In genomic region chr17:11950771-11951519, GRCh38 we compare ENCODE assay signal across 18 cellular contexts.
"Had no signal": no experiment of that assay in that cellular context is flagged by ENCODE, and none has a peak within 500 bp of the region (broad histone marks: within the 10 kb centered on the region; RNA-seq: fewer than 3 reads in every experiment).

No MANE protein-coding gene starts in this region.

- ATAC-seq: activated CD8-positive, alpha-beta memory T cell treated with anti-CD3 and anti-CD28 coated beads, Interleukin-2, amount 10 ng/mL, durations not matched to agents 7 days and 5 days; activated naive CD4-positive, alpha-beta T cell treated with anti-CD3 and anti-CD28 coated beads, Interleukin-2, amount 50 U/mL, for 72 hours; lower lobe of right lung had no signal

- H3K4me3 ChIP-seq: dorsolateral prefrontal cortex, esophagus muscularis mucosa, lower lobe of right lung, spleen had no signal

- H3K36me3 ChIP-seq: esophagus muscularis mucosa, lower lobe of right lung had no signal

- H3K4me1 Mint-ChIP-seq: activated CD8-positive, alpha-beta memory T cell treated with anti-CD3 and anti-CD28 coated beads, Interleukin-2, amount 10 ng/mL, durations not matched to agents 7 days and 5 days; naive B cell had no signal

- DNase-seq: activated CD4-positive, alpha-beta T cell treated with anti-CD3 and anti-CD28 coated beads for 1 hour; activated CD4-positive, alpha-beta T cell treated with anti-CD3 and anti-CD28 coated beads, Interleukin-2, amount 50 U/mL, for 48 hours; activated CD8-positive, alpha-beta memory T cell treated with anti-CD3 and anti-CD28 coated beads, Interleukin-2, amount 10 ng/mL, durations not matched to agents 7 days and 5 days; activated effector memory CD4-positive, alpha-beta T cell treated with Interleukin-2 at 50 U/mL for 16 hours; activated T-cell treated with anti-CD3 and anti-CD28 coated beads, Interleukin-2, amount 50 U/mL, for 24 hours; amygdala; dorsolateral prefrontal cortex; hypothalamus; lower lobe of right lung; midbrain; naive B cell; spleen; stimulated activated CD4-positive, alpha-beta T cell treated with anti-CD3 and anti-CD28 coated beads, Interleukin-1b, Interleukin-23, amount 100 ng/mL, for 48 hours; stimulated activated naive CD4-positive, alpha-beta T cell; SW 1271; trophoblast cell had no signal

- H3K27me3 Mint-ChIP-seq: activated CD8-positive, alpha-beta memory T cell treated with anti-CD3 and anti-CD28 coated beads, Interleukin-2, amount 10 ng/mL, durations not matched to agents 7 days and 5 days; activated T-cell treated with anti-CD3 and anti-CD28 coated beads, Interleukin-2, amount 50 U/mL, for 24 hours; naive B cell had no signal

- H3K4me3 Mint-ChIP-seq: activated CD8-positive, alpha-beta memory T cell treated with anti-CD3 and anti-CD28 coated beads, Interleukin-2, amount 10 ng/mL, durations not matched to agents 7 days and 5 days; activated T-cell treated with anti-CD3 and anti-CD28 coated beads, Interleukin-2, amount 50 U/mL, for 24 hours; naive B cell had no signal

- H3K4me1 ChIP-seq: lower lobe of right lung, spleen had no signal

- H3K27ac ChIP-seq: dorsolateral prefrontal cortex, esophagus muscularis mucosa, lower lobe of right lung, spleen had no signal

- H3K27ac Mint-ChIP-seq: activated CD8-positive, alpha-beta memory T cell treated with anti-CD3 and anti-CD28 coated beads, Interleukin-2, amount 10 ng/mL, durations not matched to agents 7 days and 5 days; activated naive CD4-positive, alpha-beta T cell treated with anti-CD3 and anti-CD28 coated beads, Interleukin-2, amount 50 U/mL, for 72 hours; activated T-cell treated with anti-CD3 and anti-CD28 coated beads, Interleukin-2, amount 50 U/mL, for 24 hours had no signal

- H3K36me3 Mint-ChIP-seq: activated CD8-positive, alpha-beta memory T cell treated with anti-CD3 and anti-CD28 coated beads, Interleukin-2, amount 10 ng/mL, durations not matched to agents 7 days and 5 days had no signal

- H3K27me3 ChIP-seq: dorsolateral prefrontal cortex, esophagus muscularis mucosa, spleen had no signal
